ENCODE assay signal across 9 cellular contexts in the genomic region with DNA sequence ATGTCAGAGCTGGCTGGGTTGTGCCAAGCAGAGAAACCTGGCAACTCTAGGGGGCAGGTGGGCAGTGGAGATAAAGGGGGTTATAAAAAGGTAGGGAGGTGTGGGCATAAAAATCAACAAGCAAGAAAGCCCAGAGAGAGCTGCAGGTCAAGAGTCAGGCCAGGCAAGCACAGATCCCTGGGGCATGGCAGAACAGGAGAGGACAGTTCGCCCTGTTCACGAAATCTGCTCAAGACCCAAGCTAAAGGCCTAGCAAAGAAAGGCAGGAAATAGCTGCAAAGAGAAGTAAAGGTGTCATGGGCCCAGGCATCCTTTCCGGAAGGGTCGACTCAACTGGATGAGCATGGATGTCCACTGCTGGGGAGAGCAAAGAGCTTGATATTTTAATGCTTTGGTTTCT. TPM values are rescaled to one million over a fixed set of nuclear protein-coding genes. Genes with fewer than 3 reads are reported as not detected.
A peak's percentile ranks its signal among the peaks of the same experiment; 100 is the strongest.
DNase-seq lines count a peak whose midpoint lies in the region; ATAC-seq, FAIRE-seq and TF ChIP-seq lines count a peak whose summit lies in the region.
"Had no signal": no experiment of that assay in that cellular context is flagged by ENCODE, and none has a peak within 500 bp of the region (broad histone marks: within the 10 kb centered on the region; RNA-seq: fewer than 3 reads in every experiment).

No MANE protein-coding gene starts in this region.

- peak overlapping the region; percentile 90 to 98 (median 97) for H3K27ac Mint-ChIP-seq in CD4-positive, CD25-positive, alpha-beta regulatory T cell
- peak overlapping the region; percentile 99 for H3K27ac Mint-ChIP-seq in endothelial cell (ENCODE audit: unreplicated experiment)

- no peak for ATAC-seq in CD4-positive, CD25-positive, alpha-beta regulatory T cell (ENCODE audit: low read depth in 2 of 2)
- ATAC-seq in pancreas (no peak), HG02798 (IDR thresholded peaks at IDR 0.05; ENCODE audit: poor library complexity, unreplicated experiment) (no peak), HG03354 (IDR thresholded peaks at IDR 0.05; ENCODE audit: poor library complexity, severe bottlenecking, unreplicated experiment) (no peak)

- peak overlapping the region; percentile 83 for H3K27ac ChIP-seq in CD4-positive, CD25-positive, alpha-beta regulatory T cell (ENCODE audit: insufficient read depth, low read length, poor library complexity, severe bottlenecking)
- H3K27ac ChIP-seq in OCI-LY7 (ENCODE audit: low read depth, low read length, poor library complexity, severe bottlenecking): peak overlapping the region; percentile 59
- H3K27ac ChIP-seq in pancreas: peak overlapping the region; percentile 90 to 99 (median 96)

- DNase-seq in CD4-positive, CD25-positive, alpha-beta regulatory T cell: peak in 1 of 3 donors; percentile 22
- peak; percentile 37 for DNase-seq in OCI-LY7 (ENCODE audit: low spot score)
- DNase-seq in endothelial cell (ENCODE audit: low spot score): no peak
- no peak for DNase-seq in pancreas
- DNase-seq in COLO829 (ENCODE audit: low spot score): no peak
- no peak for DNase-seq in germinal center (ENCODE audit: low spot score)
- DNase-seq: stimulated activated CD8-positive, alpha-beta memory T cell treated with anti-CD3 and anti-CD28 coated beads, Interleukin-4, amount 100 ng/mL, for 48 hours had no signal

- H3K9me2 ChIP-seq in OCI-LY7 (ENCODE audit: insufficient read depth, low read length): no peaks in the 10 kb centered on the region

- no peaks in the 10 kb centered on the region for H3K27me3 ChIP-seq in CD4-positive, CD25-positive, alpha-beta regulatory T cell (ENCODE audit: control insufficient read depth, insufficient read depth, low read length)
- no peaks in the 10 kb centered on the region for H3K27me3 ChIP-seq in pancreas

- 17 to 30% methylated on average over 4 of the region's 4 CpGs for WGBS in pancreas, 2 donors

- peak overlapping the region; percentile 84 for H2AFZ ChIP-seq in OCI-LY7 (ENCODE audit: low read length)

- CTCF ChIA-PET in OCI-LY7 (lab: Charles Lee; ENCODE audit: unreplicated experiment): no interaction called here

- H3K9me3 ChIP-seq in CD4-positive, CD25-positive, alpha-beta regulatory T cell (ENCODE audit: control insufficient read depth in 2 of 2, low read length in 2 of 2): no peaks in the 10 kb centered on the region
- H3K9me3 ChIP-seq in OCI-LY7 (ENCODE audit: low read length) (no peaks in the 10 kb centered on the region), pancreas (no peaks in the 10 kb centered on the region)

- BruUV-seq in OCI-LY7 (replicated peaks; lab: Mats Ljungman, UMichigan): no TSS peak

- peaks cover 33 to 70% (median 49%) of the 10 kb centered on the region in 4 donors for H3K4me1 Mint-ChIP-seq in CD4-positive, CD25-positive, alpha-beta regulatory T cell
- H3K4me1 Mint-ChIP-seq in endothelial cell (ENCODE audit: unreplicated experiment): peaks cover 65% of the 10 kb centered on the region

- peaks cover 6% of the 10 kb centered on the region for H3K36me3 Mint-ChIP-seq in CD4-positive, CD25-positive, alpha-beta regulatory T cell
- H3K36me3 Mint-ChIP-seq in endothelial cell (ENCODE audit: low read depth, unreplicated experiment): peaks cover 42% of the 10 kb centered on the region

- H3K4me2 ChIP-seq in OCI-LY7 (ENCODE audit: low read length): peak overlapping the region; percentile 94

- no peaks in the 10 kb centered on the region for H3K27me3 Mint-ChIP-seq in CD4-positive, CD25-positive, alpha-beta regulatory T cell
- peaks cover 13% of the 10 kb centered on the region for H3K27me3 Mint-ChIP-seq in endothelial cell (ENCODE audit: unreplicated experiment)

- intact Hi-C loops in OCI-LY7 (cut with micrococcal nuclease; ENCODE audit: unreplicated experiment) (loop anchor here (2.0 to 10.0 kb wide), 2 partner anchors 119 to 207 kb away; no protein-coding TSS in a partner anchor), pancreas (cut with DNase I) (loop anchor here in 1 of 3 donors (10.0 kb wide), 1 partner anchor 109 kb away; no protein-coding TSS in a partner anchor)

- H3K79me2 ChIP-seq in OCI-LY7 (ENCODE audit: insufficient read depth, low read depth, low read length): peaks cover 56% of the 10 kb centered on the region

- H3K4me3 ChIP-seq in CD4-positive, CD25-positive, alpha-beta regulatory T cell (ENCODE audit: low read depth, low read length): peak overlapping the region; percentile 96
- H3K4me3 ChIP-seq in OCI-LY7 (ENCODE audit: low read depth, low read length, poor library complexity, severe bottlenecking): peak overlapping the region; percentile 89
- peak overlapping the region in 3 of 4 donors; percentile 45 to 67 (median 49) for H3K4me3 ChIP-seq in pancreas

- TF ChIP-seq CTCF in OCI-LY7 (conservative IDR thresholded peaks at IDR 0.05; ENCODE audit: low read length): no peak
- TF ChIP-seq CTCF in endothelial cell (IDR thresholded peaks at IDR 0.05; ENCODE audit: unreplicated experiment): no peak
- no peak for TF ChIP-seq CTCF in pancreas (IDR thresholded peaks at IDR 0.05)

- peaks cover 55% of the 10 kb centered on the region for H3K4me1 ChIP-seq in CD4-positive, CD25-positive, alpha-beta regulatory T cell (ENCODE audit: control insufficient read depth, insufficient read depth, low read length, poor library complexity, severe bottlenecking)
- H3K4me1 ChIP-seq in OCI-LY7 (ENCODE audit: insufficient read depth, low read length, poor library complexity, severe bottlenecking) (peaks cover 39% of the 10 kb centered on the region), pancreas (peaks cover 26 to 39% (median 36%) of the 10 kb centered on the region in 3 donors)

- POLR2A ChIA-PET in OCI-LY7 (lab: Charles Lee): interaction anchor here (0.5 to 1.7 kb wide), 4 partner anchors 26 to 207 kb away, joined by 3 to 8 read pairs (median 6); no protein-coding TSS in a partner anchor

- H3K9me3 Mint-ChIP-seq in CD4-positive, CD25-positive, alpha-beta regulatory T cell: no peaks in the 10 kb centered on the region
- no peaks in the 10 kb centered on the region for H3K9me3 Mint-ChIP-seq in endothelial cell (ENCODE audit: unreplicated experiment)

- no peaks in the 10 kb centered on the region for H3K36me3 ChIP-seq in CD4-positive, CD25-positive, alpha-beta regulatory T cell (ENCODE audit: control insufficient read depth, insufficient read depth, low read length)
- H3K36me3 ChIP-seq in OCI-LY7 (ENCODE audit: insufficient read depth, low read length) (no peaks in the 10 kb centered on the region), pancreas (no peaks in the 10 kb centered on the region)

- H3K4me3 Mint-ChIP-seq in CD4-positive, CD25-positive, alpha-beta regulatory T cell: peak overlapping the region; percentile 89 to 96 (median 94)
- peak overlapping the region; percentile 98 for H3K4me3 Mint-ChIP-seq in endothelial cell (ENCODE audit: unreplicated experiment)

- no peak for FAIRE-seq in pancreas (lab: Jason Lieb, UNC)

- no peaks in the 10 kb centered on the region for H4K20me1 ChIP-seq in OCI-LY7 (ENCODE audit: insufficient read depth, low read length)

RNA-seq across cellular contexts. Expression of gene MBNL2, which starts 3.4 kb away (rescaled TPM):
- 37.2 TPM for total RNA-seq in CD4-positive, CD25-positive, alpha-beta regulatory T cell
- 10 to 100 TPM; 15.6 to 18.5 (median 16.7) TPM for polyA plus RNA-seq in CD4-positive, CD25-positive, alpha-beta regulatory T cell
- 1.6 and 2.7 TPM in 2 replicates for total RNA-seq in OCI-LY7 (2014; rRNA removed; shearing (Covaris generic))
- total RNA-seq in OCI-LY7 (2022): 7.4 and 8.7 TPM in 2 replicates
- 137 TPM for total RNA-seq in endothelial cell (ENCODE audit: unreplicated experiment)
- total RNA-seq in pancreas: 10 to 100 TPM; 32.5 to 66.5 (median 46.4) TPM
- 10 to 100 TPM in 1 of 2 donors, 1 to 10 TPM in 1; 8.9 to 16.5 TPM for polyA plus RNA-seq in pancreas
